In the genomic region with DNA sequence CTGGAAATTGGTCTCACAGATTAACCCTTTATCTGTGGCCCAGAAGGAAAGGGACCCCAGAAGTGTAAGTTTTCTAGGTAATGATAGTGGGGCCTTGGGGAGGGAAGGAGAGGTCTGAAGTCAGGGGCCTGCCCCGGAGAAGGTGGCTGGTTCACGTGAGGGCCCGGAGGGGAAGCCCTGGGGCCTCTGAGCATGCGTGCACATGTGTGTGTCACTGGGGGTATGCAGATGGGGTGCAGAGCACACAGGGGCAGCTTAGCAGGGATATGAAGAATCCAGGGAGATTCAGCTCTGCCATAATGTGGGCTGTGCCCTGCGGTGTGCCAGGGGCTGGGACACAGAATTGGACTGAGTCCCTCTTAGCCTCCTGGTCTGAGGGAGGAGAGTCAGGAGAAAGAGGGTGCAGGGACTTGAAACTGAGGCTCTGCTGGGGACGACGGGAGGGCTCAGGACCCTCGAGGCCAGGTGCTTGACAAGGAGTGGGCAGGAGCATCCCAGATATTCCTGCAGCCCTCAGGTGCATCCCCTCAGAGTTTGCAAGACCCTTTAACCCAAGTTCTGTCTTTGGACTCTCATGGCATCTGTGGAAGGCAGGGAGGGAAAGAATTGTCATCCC, we compare ENCODE assay signal across 17 cellular contexts. TPM values are rescaled to one million over a fixed set of nuclear protein-coding genes. Genes with fewer than 3 reads are reported as not detected.
DNase-seq lines count a peak whose midpoint lies in the region; ATAC-seq and TF ChIP-seq lines count a peak whose summit lies in the region.
"Had no signal": no experiment of that assay in that cellular context is flagged by ENCODE, and none has a peak within 500 bp of the region (broad histone marks: within the 10 kb centered on the region; RNA-seq: fewer than 3 reads in every experiment).

No MANE protein-coding gene starts in this region.

- no peaks in the 10 kb centered on the region for H3K9me3 ChIP-seq in T-helper 17 cell (ENCODE audit: control insufficient read depth, low read length, poor library complexity, severe bottlenecking)
- H3K9me3 ChIP-seq in osteoblast (ENCODE audit: low read depth, low read length): no peaks in the 10 kb centered on the region

- no peak for DNase-seq in activated naive CD4-positive, alpha-beta T cell (lab: John Stamatoyannopoulos, UW)
- DNase-seq in T-helper 17 cell (no peak), endothelial cell (ENCODE audit: low spot score) (no peak), osteoblast (ENCODE audit: insufficient read length, low spot score, missing footprints) (peak; percentile 77), NCI-H1092 (lab: John Stamatoyannopoulos, UW) (no peak), NOMO-1 treated with dmso at 0.1 percent for 144 hours (lab: John Stamatoyannopoulos, UW; ENCODE audit: unreplicated experiment) (no peak)
- DNase-seq: Calu3, DMS 273 treated with DMSO at 0.1 percent for 48 hours, HCEC 1CT, HFFc6 had no signal

- ATAC-seq in T-helper 17 cell (no peak), GM21529 (IDR thresholded peaks at IDR 0.05; ENCODE audit: unreplicated experiment) (no peak)

- H3K36me3 Mint-ChIP-seq in activated naive CD4-positive, alpha-beta T cell treated with anti-CD3 and anti-CD28 coated beads, Interleukin-2, amount 50 U/mL, for 24 hours: no peaks in the 10 kb centered on the region
- H3K36me3 Mint-ChIP-seq in T-helper 17 cell (ENCODE audit: low read depth): peaks cover 2% of the 10 kb centered on the region
- H3K36me3 Mint-ChIP-seq in endothelial cell (ENCODE audit: low read depth, unreplicated experiment): peaks cover 3% of the 10 kb centered on the region

- H4K20me1 ChIP-seq in osteoblast (ENCODE audit: insufficient read depth, low read length): no peaks in the 10 kb centered on the region

- no peak overlapping the region for H3K4me2 ChIP-seq in osteoblast (ENCODE audit: insufficient read depth, low read length)

- H2AFZ ChIP-seq in osteoblast (ENCODE audit: low read length): no peak overlapping the region

- H3K4me3 Mint-ChIP-seq in activated naive CD4-positive, alpha-beta T cell treated with anti-CD3 and anti-CD28 coated beads, Interleukin-2, amount 50 U/mL, for 24 hours: no peak overlapping the region
- H3K4me3 Mint-ChIP-seq in T-helper 17 cell (peak overlapping the region; percentile 64), endothelial cell (ENCODE audit: unreplicated experiment) (peak overlapping the region; percentile 53)
- H3K4me3 Mint-ChIP-seq: HFFc6 had no signal

- no peak for TF ChIP-seq CTCF in endothelial cell (IDR thresholded peaks at IDR 0.05; ENCODE audit: unreplicated experiment)
- TF ChIP-seq CTCF in osteoblast (IDR thresholded peaks at IDR 0.05; ENCODE audit: extremely low read depth, low read depth, low read length): no peak

- H3K4me1 ChIP-seq in osteoblast (ENCODE audit: insufficient read depth, low read length): peaks cover 12% of the 10 kb centered on the region

- peaks cover 9% of the 10 kb centered on the region for H3K4me1 Mint-ChIP-seq in activated naive CD4-positive, alpha-beta T cell treated with anti-CD3 and anti-CD28 coated beads, Interleukin-2, amount 50 U/mL, for 24 hours
- H3K4me1 Mint-ChIP-seq in T-helper 17 cell (peaks cover 32% of the 10 kb centered on the region), endothelial cell (ENCODE audit: unreplicated experiment) (peaks cover 25% of the 10 kb centered on the region)

- H3K27me3 ChIP-seq in osteoblast (ENCODE audit: insufficient read depth, low read length): peaks cover 9% of the 10 kb centered on the region

- H3K4me3 ChIP-seq in osteoblast (ENCODE audit: insufficient read depth, low read length): no peak overlapping the region

- no peak overlapping the region for H3K27ac ChIP-seq in osteoblast (ENCODE audit: low read depth, low read length)
- H3K27ac ChIP-seq: 22Rv1, HL-60 had no signal

- H3K36me3 ChIP-seq in osteoblast (ENCODE audit: insufficient read depth, low read length): no peaks in the 10 kb centered on the region

- H3K9me3 Mint-ChIP-seq in activated naive CD4-positive, alpha-beta T cell treated with anti-CD3 and anti-CD28 coated beads, Interleukin-2, amount 50 U/mL, for 24 hours: no peaks in the 10 kb centered on the region
- H3K9me3 Mint-ChIP-seq in endothelial cell (ENCODE audit: unreplicated experiment): no peaks in the 10 kb centered on the region
- H3K9me3 Mint-ChIP-seq: HFFc6 had no signal

- no peaks in the 10 kb centered on the region for H3K79me2 ChIP-seq in osteoblast (ENCODE audit: insufficient read depth, low read length)

- H3K27ac Mint-ChIP-seq in activated naive CD4-positive, alpha-beta T cell treated with anti-CD3 and anti-CD28 coated beads, Interleukin-2, amount 50 U/mL, for 24 hours: peak overlapping the region; percentile 9
- H3K27ac Mint-ChIP-seq in T-helper 17 cell: peak overlapping the region; percentile 75
- H3K27ac Mint-ChIP-seq in endothelial cell (ENCODE audit: unreplicated experiment): no peak overlapping the region
- H3K27ac Mint-ChIP-seq: HFFc6 had no signal

- peaks cover 7% of the 10 kb centered on the region for H3K27me3 Mint-ChIP-seq in activated naive CD4-positive, alpha-beta T cell treated with anti-CD3 and anti-CD28 coated beads, Interleukin-2, amount 50 U/mL, for 24 hours
- H3K27me3 Mint-ChIP-seq in T-helper 17 cell: peaks cover 18% of the 10 kb centered on the region
- H3K27me3 Mint-ChIP-seq in endothelial cell (ENCODE audit: unreplicated experiment): peaks cover 20% of the 10 kb centered on the region

RNA-seq across cellular contexts. Expression of a gene that starts 15.5 kb away (rescaled TPM):
- 1 to 10 TPM in 1 of 2 donors, under 1 TPM in 1; 0.57 to 1.7 TPM for total RNA-seq in T-helper 17 cell
- total RNA-seq in endothelial cell (ENCODE audit: unreplicated experiment): 18.3 TPM
- total RNA-seq in osteoblast: under 0.01 TPM in 2 replicates
- total RNA-seq: A673 had no signal

RNA-seq across cellular contexts. Expression of a gene that starts 40.9 kb away (rescaled TPM):
- not detected for total RNA-seq in T-helper 17 cell
- not detected for total RNA-seq in endothelial cell (ENCODE audit: unreplicated experiment)
- total RNA-seq in osteoblast: 0.88 TPM in 1 of 2 replicates, not detected in the other
- total RNA-seq: A673, Daoy, H1 had no signal
